Comparison of ENCODE assay signal across 3 cellular contexts in genomic region chr6:105191351-105191750, GRCh38.
TF ChIP-seq lines count a peak whose summit lies in the region.

No MANE protein-coding gene starts in this region.

TF ChIP-seq in SK-N-SH, 30 proteins besides CTCF, POLR2A, EP300 and RAD21:
- TF ChIP-seq RFX5 (IDR thresholded peaks at IDR 0.05; ENCODE audit: low read length) (no peak), RXRA (IDR thresholded peaks at IDR 0.05; ENCODE audit: borderline replicate concordance, low read depth) (no peak), GATA2 (CRISPR knock-in tag; IDR thresholded peaks at IDR 0.05) (no peak), SIN3A (IDR thresholded peaks at IDR 0.05; ENCODE audit: borderline replicate concordance, low read depth, low read length) (no peak), FOXM1 (IDR thresholded peaks at IDR 0.05; ENCODE audit: low read depth) (no peak)
TF ChIP-seq in SK-N-SH: peak in this region for 0.

TF ChIP-seq in SK-N-SH treated with all-trans-retinoic acid at 6 μM for 48 hours, 23 proteins besides CTCF, POLR2A, EP300 and RAD21:
- TF ChIP-seq RARB (CRISPR knock-in tag; IDR thresholded peaks at IDR 0.05) (no peak), CSRNP3 (CRISPR knock-in tag; IDR thresholded peaks at IDR 0.05) (no peak), ARNTL (CRISPR knock-in tag; IDR thresholded peaks at IDR 0.05; ENCODE audit: borderline replicate concordance, low read depth) (no peak), OSR1 (CRISPR knock-in tag; IDR thresholded peaks at IDR 0.05) (no peak), TSHZ2 (CRISPR knock-in tag; IDR thresholded peaks at IDR 0.05) (no peak), PATZ1 (CRISPR knock-in tag; IDR thresholded peaks at IDR 0.05; ENCODE audit: borderline replicate concordance) (no peak)

TF ChIP-seq in endothelial cell of umbilical vein, 7 proteins besides CTCF, POLR2A, EP300 and RAD21:
- TF ChIP-seq FOS (IDR thresholded peaks at IDR 0.05; ENCODE audit: borderline replicate concordance, insufficient read depth, low read length) = peak; percentile 80
- TF ChIP-seq JUN (IDR thresholded peaks at IDR 0.05; ENCODE audit: borderline replicate concordance, insufficient read depth, insufficient read length, low read depth) = peak; percentile 29
- no peak for TF ChIP-seq MYC (IDR thresholded peaks at IDR 0.05; ENCODE audit: low read depth, low read length)
